ENCODE assay signal across 15 cellular contexts in genomic region chr6:123402052-123402451, GRCh38.
A peak's percentile ranks its signal among the peaks of the same experiment; 100 is the strongest.
DNase-seq lines count a peak whose midpoint lies in the region; ATAC-seq, FAIRE-seq and TF ChIP-seq lines count a peak whose summit lies in the region.
"Had no signal": no experiment of that assay in that cellular context is flagged by ENCODE, and none has a peak within 500 bp of the region (broad histone marks: within the 10 kb centered on the region; RNA-seq: fewer than 3 reads in every experiment).

No MANE protein-coding gene starts in this region.

- H3K27me3 ChIP-seq in PC-9 (ENCODE audit: insufficient read depth, low read depth): no peaks in the 10 kb centered on the region
- H3K27me3 ChIP-seq: hepatocyte had no signal

- H3F3A ChIP-seq in PC-9 (ENCODE audit: insufficient read depth, low read depth): no peaks in the 10 kb centered on the region

- ATAC-seq in GM21447 (IDR thresholded peaks at IDR 0.05; ENCODE audit: unreplicated experiment) (peak; percentile 90), HG03103 (IDR thresholded peaks at IDR 0.05; ENCODE audit: low read depth, unreplicated experiment) (peak; percentile 98)

- H3K4me1 ChIP-seq in PC-9 (replicated peaks; ENCODE audit: insufficient read depth): no peaks in the 10 kb centered on the region

- H3K36me3 ChIP-seq in PC-9 (ENCODE audit: low read depth): no peaks in the 10 kb centered on the region

- no peak overlapping the region for H3K4me3 ChIP-seq in PC-9
- H3K4me3 ChIP-seq: hepatocyte had no signal

- no peaks in the 10 kb centered on the region for H3K9me3 ChIP-seq in PC-9 (ENCODE audit: insufficient read depth, low read depth)

- BruUV-seq in PC-9 (replicated peaks; lab: Mats Ljungman, UMichigan): no TSS peak

- no peak overlapping the region for H3K27ac ChIP-seq in PC-9
- H3K27ac ChIP-seq: hepatocyte had no signal

- H2AFZ ChIP-seq in PC-9: peak overlapping the region; percentile 17
- H2AFZ ChIP-seq: hepatocyte had no signal

- H3K4me2 ChIP-seq in PC-9: no peak overlapping the region
- H3K4me2 ChIP-seq: hepatocyte had no signal

- no peaks in the 10 kb centered on the region for H3K79me2 ChIP-seq in PC-9 (ENCODE audit: low read depth)
- H3K79me2 ChIP-seq: hepatocyte had no signal

- POLR2A ChIA-PET in PC-9 (lab: Charles Lee; ENCODE audit: unreplicated experiment): no interaction called here

- no peaks in the 10 kb centered on the region; the same call in 1 of the 2 replicates for H3K9me2 ChIP-seq in PC-9 (ENCODE audit: insufficient read depth)

- DNase-seq in GM18507 (ENCODE audit: extremely low spot score, insufficient read length, low read depth) (no peak), PC-9 (no peak), RKO (ENCODE audit: low spot score) (no peak), NCI-H1105 (lab: John Stamatoyannopoulos, UW) (no peak)
- no peak for DNase-seq in activated CD4-positive, alpha-beta T cell treated with anti-CD3 and anti-CD28 coated beads for 48 hours
- no peak for DNase-seq in stimulated activated CD4-positive, alpha-beta T cell treated with anti-CD3 and anti-CD28 coated beads, Interleukin-15, amount 100 ng/mL, for 24 hours
- DNase-seq: activated T-cell treated with anti-CD3 and anti-CD28 coated beads, Interleukin-2, amount 50 U/mL, for 24 hours; cortex of kidney; NCI-H1930; SW 1271; trophoblast cell had no signal

- intact Hi-C loops in PC-9 (cut with micrococcal nuclease; ENCODE audit: unreplicated experiment): no loop called here

- no peaks in the 10 kb centered on the region for H4K20me1 ChIP-seq in PC-9 (ENCODE audit: insufficient read depth)

- FAIRE-seq in GM18507 (lab: Jason Lieb, UNC): peak; percentile 18
- FAIRE-seq: GM19239 had no signal

- CTCF ChIA-PET in PC-9 (lab: Charles Lee): no interaction called here

- TF ChIP-seq CTCF in PC-9 (conservative IDR thresholded peaks at IDR 0.05): no peak
